In the genomic region with DNA sequence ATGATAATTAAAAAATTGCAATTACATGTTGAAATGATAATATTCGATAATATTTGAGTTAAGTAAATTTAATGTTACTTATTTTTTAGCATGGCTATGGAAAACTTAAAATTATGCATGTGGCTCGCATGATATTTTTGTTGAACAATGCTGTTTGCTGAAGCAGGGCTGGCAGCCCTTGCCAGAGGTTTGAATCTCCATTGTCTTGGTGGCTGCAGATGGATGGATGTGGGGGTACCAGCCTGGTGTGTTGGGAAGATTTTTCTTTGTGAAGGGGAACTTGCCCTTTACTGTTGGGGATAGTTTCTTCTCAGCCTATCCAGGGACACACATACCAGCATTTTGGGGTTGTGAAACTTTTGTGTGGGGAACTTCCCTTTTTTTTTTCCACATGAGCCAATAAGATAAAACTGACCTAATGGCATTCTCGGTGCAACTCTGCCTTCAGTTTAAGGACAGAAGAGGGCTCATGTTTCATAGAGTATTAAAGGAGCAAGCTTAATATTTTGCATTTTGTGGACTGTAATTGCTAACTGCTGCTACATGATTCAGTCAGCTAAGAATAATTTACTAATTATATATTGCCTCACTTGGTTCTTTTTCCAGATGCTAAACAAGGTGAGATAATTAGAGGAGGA, we compare ENCODE assay signal across 8 cellular contexts. TPM values are rescaled to one million over a fixed set of nuclear protein-coding genes. Genes with fewer than 3 reads are reported as not detected.
DNase-seq lines count a peak whose midpoint lies in the region; ATAC-seq and TF ChIP-seq lines count a peak whose summit lies in the region.

No MANE protein-coding gene starts in this region.

- intact Hi-C loops in heart right ventricle (cut with DNase I), result loop anchor here in 3 of 10 donors (5.0 to 10.0 kb wide), 2 partner anchors 33 to 76 kb away; no protein-coding TSS in a partner anchor

- H3K9me2 ChIP-seq in SK-N-SH, result no peaks in the 10 kb centered on the region

- POLR2A ChIA-PET in SK-N-SH (lab: Yijun Ruan, JAX), result no interaction called here

- CTCF ChIA-PET in SK-N-SH (lab: Yijun Ruan, JAX), result interaction anchor here (1.6 kb wide), 1 partner anchor 79 kb away, joined by 3 read pairs; no protein-coding TSS in a partner anchor

- H3K4me3 ChIP-seq in SK-N-SH (ENCODE audit: low read depth in 2 of 2, low read length in 1 of 2), result no peak overlapping the region
- H3K4me3 ChIP-seq in heart right ventricle, result no peak overlapping the region

- no peak overlapping the region for H2AFZ ChIP-seq in SK-N-SH (ENCODE audit: low read depth)

- TF ChIP-seq CTCF in AG09319 (IDR thresholded peaks at IDR 0.05; ENCODE audit: low read depth, low read length), result no peak
- no peak for TF ChIP-seq CTCF in SK-N-SH (IDR thresholded peaks at IDR 0.05)
- TF ChIP-seq CTCF in heart right ventricle (IDR thresholded peaks at IDR 0.05), result no peak

- 64% methylated on average over 3 of the region's 3 CpGs for WGBS in SK-N-SH (ENCODE audit: low lambda C conversion rate)
- WGBS in heart right ventricle, 2 donors, result 66 to 67% methylated on average over 3 of the region's 3 CpGs

- peaks cover 100% of the 10 kb centered on the region for H3K79me2 ChIP-seq in SK-N-SH (ENCODE audit: insufficient read depth)

- DNase-seq in AG09319 (ENCODE audit: extremely low read depth, low read depth), result peak; percentile 78
- DNase-seq in SK-N-SH, result no peak
- no peak for DNase-seq in heart right ventricle
- DNase-seq in stimulated activated CD4-positive, alpha-beta T cell treated with anti-CD3 and anti-CD28 coated beads, Interleukin-12 subunit alpha, Interleukin-12 subunit beta, amount 100 ng/mL, for 4 hours, result no peak
- DNase-seq in NCI-H82 (lab: John Stamatoyannopoulos, UW), result no peak

- no peak for TF ChIP-seq EP300 in SK-N-SH (IDR thresholded peaks at IDR 0.05; ENCODE audit: borderline replicate concordance in 1 of 2, low read depth in 1 of 2, low read length in 1 of 2)

- peaks cover 2 to 15% of the 10 kb centered on the region in 2 experiments; a peak in 2 of 4 replicates for H3K4me1 ChIP-seq in SK-N-SH (ENCODE audit: control insufficient read depth in 1 of 2, insufficient read depth in 2 of 2, low read depth in 1 of 2, low read length in 1 of 2)
- peaks cover 6 to 93% (median 54%) of the 10 kb centered on the region in 9 donors for H3K4me1 ChIP-seq in heart right ventricle

- H3K27me3 ChIP-seq in SK-N-SH (ENCODE audit: insufficient read depth), result no peaks in the 10 kb centered on the region
- H3K27me3 ChIP-seq in heart right ventricle, result no peaks in the 10 kb centered on the region

- H3F3A ChIP-seq in SK-N-SH (replicated peaks; ENCODE audit: insufficient read depth), result peaks cover 13% of the 10 kb centered on the region

- no peaks in the 10 kb centered on the region for H4K20me1 ChIP-seq in SK-N-SH (ENCODE audit: insufficient read depth)

- H3K9ac ChIP-seq in SK-N-SH, result no peak overlapping the region

- H3K9me3 ChIP-seq in SK-N-SH, result no peaks in the 10 kb centered on the region
- H3K9me3 ChIP-seq in heart right ventricle, result no peaks in the 10 kb centered on the region

- H3K4me2 ChIP-seq in SK-N-SH, result 0 out of 2 replicates have a peak overlapping the region, but pooled peaks have one; percentile 0

- H3K27ac ChIP-seq in SK-N-SH (ENCODE audit: low read depth in 2 of 2, low read length in 1 of 2) (peak overlapping the region; percentile 2 to 40; a peak in 3 of 4 replicates), heart right ventricle (peak overlapping the region in 4 of 10 donors; percentile 23 to 71 (median 48))

- H3K36me3 ChIP-seq in SK-N-SH (replicated peaks in 1 of 2; ENCODE audit: control insufficient read depth in 1 of 2, insufficient read depth in 2 of 2, low read length in 1 of 2) (peaks cover 0 to 6% of the 10 kb centered on the region in 2 experiments), heart right ventricle (peaks cover 0 to 21% (median 0%) of the 10 kb centered on the region in 9 donors)

- peak; percentile 31 for ATAC-seq in GM18858 (IDR thresholded peaks at IDR 0.05; ENCODE audit: unreplicated experiment)
- peak; percentile 50 for ATAC-seq in HG03097 (IDR thresholded peaks at IDR 0.05; ENCODE audit: low FRiP score, unreplicated experiment)
- ATAC-seq in heart right ventricle, result peak; percentile 22 to 70 (median 56)
- no peak for ATAC-seq in HG02970 (IDR thresholded peaks at IDR 0.05; ENCODE audit: low FRiP score, unreplicated experiment)

- no peak for TF ChIP-seq RAD21 in SK-N-SH (IDR thresholded peaks at IDR 0.05; ENCODE audit: low read length)

TF ChIP-seq in SK-N-SH, 30 proteins besides CTCF, POLR2A, EP300 and RAD21:
- TF ChIP-seq TEAD4 (IDR thresholded peaks at IDR 0.05; ENCODE audit: borderline replicate concordance, insufficient read depth) (no peak), TAF1 (IDR thresholded peaks at IDR 0.05; ENCODE audit: borderline replicate concordance, low read depth, low read length) (no peak), FOXM1 (IDR thresholded peaks at IDR 0.05; ENCODE audit: low read depth) (no peak), NRF1 (IDR thresholded peaks at IDR 0.05; ENCODE audit: low read depth, low read length) (no peak), SIN3A (IDR thresholded peaks at IDR 0.05; ENCODE audit: borderline replicate concordance, low read depth, low read length) (no peak), GABPA (IDR thresholded peaks at IDR 0.05; ENCODE audit: low read depth) (no peak), NFIC (IDR thresholded peaks at IDR 0.05; ENCODE audit: borderline replicate concordance) (no peak), EZH2phosphoT487 (IDR thresholded peaks at IDR 0.05; ENCODE audit: borderline replicate concordance, low read depth) (no peak), TCF12 (IDR thresholded peaks at IDR 0.05) (no peak), ELF1 (IDR thresholded peaks at IDR 0.05) (no peak), RXRA (IDR thresholded peaks at IDR 0.05; ENCODE audit: borderline replicate concordance, low read depth) (no peak), POLR2AphosphoS5 (IDR thresholded peaks at IDR 0.05; ENCODE audit: low read depth, low read length) (no peak)
- TF ChIP-seq, protein P1, sequence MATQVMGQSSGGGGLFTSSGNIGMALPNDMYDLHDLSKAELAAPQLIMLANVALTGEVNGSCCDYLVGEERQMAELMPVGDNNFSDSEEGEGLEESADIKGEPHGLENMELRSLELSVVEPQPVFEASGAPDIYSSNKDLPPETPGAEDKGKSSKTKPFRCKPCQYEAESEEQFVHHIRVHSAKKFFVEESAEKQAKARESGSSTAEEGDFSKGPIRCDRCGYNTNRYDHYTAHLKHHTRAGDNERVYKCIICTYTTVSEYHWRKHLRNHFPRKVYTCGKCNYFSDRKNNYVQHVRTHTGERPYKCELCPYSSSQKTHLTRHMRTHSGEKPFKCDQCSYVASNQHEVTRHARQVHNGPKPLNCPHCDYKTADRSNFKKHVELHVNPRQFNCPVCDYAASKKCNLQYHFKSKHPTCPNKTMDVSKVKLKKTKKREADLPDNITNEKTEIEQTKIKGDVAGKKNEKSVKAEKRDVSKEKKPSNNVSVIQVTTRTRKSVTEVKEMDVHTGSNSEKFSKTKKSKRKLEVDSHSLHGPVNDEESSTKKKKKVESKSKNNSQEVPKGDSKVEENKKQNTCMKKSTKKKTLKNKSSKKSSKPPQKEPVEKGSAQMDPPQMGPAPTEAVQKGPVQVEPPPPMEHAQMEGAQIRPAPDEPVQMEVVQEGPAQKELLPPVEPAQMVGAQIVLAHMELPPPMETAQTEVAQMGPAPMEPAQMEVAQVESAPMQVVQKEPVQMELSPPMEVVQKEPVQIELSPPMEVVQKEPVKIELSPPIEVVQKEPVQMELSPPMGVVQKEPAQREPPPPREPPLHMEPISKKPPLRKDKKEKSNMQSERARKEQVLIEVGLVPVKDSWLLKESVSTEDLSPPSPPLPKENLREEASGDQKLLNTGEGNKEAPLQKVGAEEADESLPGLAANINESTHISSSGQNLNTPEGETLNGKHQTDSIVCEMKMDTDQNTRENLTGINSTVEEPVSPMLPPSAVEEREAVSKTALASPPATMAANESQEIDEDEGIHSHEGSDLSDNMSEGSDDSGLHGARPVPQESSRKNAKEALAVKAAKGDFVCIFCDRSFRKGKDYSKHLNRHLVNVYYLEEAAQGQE (IDR thresholded peaks at IDR 0.05; ENCODE audit: low read depth, low read length), result no peak
- TF ChIP-seq, protein P2, sequence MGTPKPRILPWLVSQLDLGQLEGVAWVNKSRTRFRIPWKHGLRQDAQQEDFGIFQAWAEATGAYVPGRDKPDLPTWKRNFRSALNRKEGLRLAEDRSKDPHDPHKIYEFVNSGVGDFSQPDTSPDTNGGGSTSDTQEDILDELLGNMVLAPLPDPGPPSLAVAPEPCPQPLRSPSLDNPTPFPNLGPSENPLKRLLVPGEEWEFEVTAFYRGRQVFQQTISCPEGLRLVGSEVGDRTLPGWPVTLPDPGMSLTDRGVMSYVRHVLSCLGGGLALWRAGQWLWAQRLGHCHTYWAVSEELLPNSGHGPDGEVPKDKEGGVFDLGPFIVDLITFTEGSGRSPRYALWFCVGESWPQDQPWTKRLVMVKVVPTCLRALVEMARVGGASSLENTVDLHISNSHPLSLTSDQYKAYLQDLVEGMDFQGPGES (IDR thresholded peaks at IDR 0.05; ENCODE audit: low read depth, low read length), result no peak
- TF ChIP-seq, protein P3, sequence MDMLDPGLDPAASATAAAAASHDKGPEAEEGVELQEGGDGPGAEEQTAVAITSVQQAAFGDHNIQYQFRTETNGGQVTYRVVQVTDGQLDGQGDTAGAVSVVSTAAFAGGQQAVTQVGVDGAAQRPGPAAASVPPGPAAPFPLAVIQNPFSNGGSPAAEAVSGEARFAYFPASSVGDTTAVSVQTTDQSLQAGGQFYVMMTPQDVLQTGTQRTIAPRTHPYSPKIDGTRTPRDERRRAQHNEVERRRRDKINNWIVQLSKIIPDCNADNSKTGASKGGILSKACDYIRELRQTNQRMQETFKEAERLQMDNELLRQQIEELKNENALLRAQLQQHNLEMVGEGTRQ (IDR thresholded peaks at IDR 0.05; ENCODE audit: borderline replicate concordance, low read depth, low read length), result no peak
- TF ChIP-seq, protein P4, sequence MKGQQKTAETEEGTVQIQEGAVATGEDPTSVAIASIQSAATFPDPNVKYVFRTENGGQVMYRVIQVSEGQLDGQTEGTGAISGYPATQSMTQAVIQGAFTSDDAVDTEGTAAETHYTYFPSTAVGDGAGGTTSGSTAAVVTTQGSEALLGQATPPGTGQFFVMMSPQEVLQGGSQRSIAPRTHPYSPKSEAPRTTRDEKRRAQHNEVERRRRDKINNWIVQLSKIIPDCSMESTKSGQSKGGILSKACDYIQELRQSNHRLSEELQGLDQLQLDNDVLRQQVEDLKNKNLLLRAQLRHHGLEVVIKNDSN (IDR thresholded peaks at IDR 0.05; ENCODE audit: borderline replicate concordance, low read depth), result no peak
TF ChIP-seq in SK-N-SH: peak in this region for 0.

RNA-seq across cellular contexts. Expression of a gene that starts 8.8 kb away (rescaled TPM):
- 11.1 and 15.0 TPM in 2 replicates for polyA plus RNA-seq in SK-N-SH (2012; rRNA removed)
- 10.6 and 12.3 TPM in 2 replicates for polyA plus RNA-seq in SK-N-SH (2012; cell fraction: cytosol; rRNA removed)
- polyA plus RNA-seq in SK-N-SH (2012; cell fraction: nucleus; rRNA removed), result 6.8 and 7.0 TPM in 2 replicates
- total RNA-seq in heart right ventricle, result 100 to 1,000 TPM in 3 of 10 donors, 10 to 100 TPM in 7; 55.1 to 159 (median 89.3) TPM
- 10 to 100 TPM; 21.6 to 35.8 TPM for polyA plus RNA-seq in heart right ventricle
